Comparison of ENCODE assay signal across 27 cellular contexts in genomic region chrX:48981178-48981577, GRCh38. TPM values are rescaled to one million over a fixed set of nuclear protein-coding genes. Genes with fewer than 3 reads are reported as not detected.
DNase-seq lines count a peak whose midpoint lies in the region; ATAC-seq, FAIRE-seq and TF ChIP-seq lines count a peak whose summit lies in the region.
"Had no signal": no experiment of that assay in that cellular context is flagged by ENCODE, and none has a peak within 500 bp of the region (broad histone marks: within the 10 kb centered on the region; RNA-seq: fewer than 3 reads in every experiment).

No MANE protein-coding gene starts in this region.

- H3K4me3 ChIP-seq in A549 (no peak overlapping the region), NT2/D1 (ENCODE audit: insufficient read length, low read depth) (no peak overlapping the region), neuronal stem cell (ENCODE audit: low read length in 2 of 2) (no peak overlapping the region), aorta (ENCODE audit: low read length in 2 of 2) (no peak overlapping the region)
- H3K4me3 ChIP-seq: BLaER1, GM12878 had no signal

- no peak overlapping the region for H3K14ac ChIP-seq in neuronal stem cell (ENCODE audit: low read length)

- peaks cover 33% of the 10 kb centered on the region for H3K36me3 Mint-ChIP-seq in mesothelial cell of epicardium

- H2AFZ ChIP-seq in neuronal stem cell (ENCODE audit: low read length) = no peak overlapping the region

- no peak overlapping the region for H3K23ac ChIP-seq in neuronal stem cell (ENCODE audit: low read depth, low read length, poor library complexity)

- H3K27ac Mint-ChIP-seq in mesothelial cell of epicardium = no peak overlapping the region
- H3K27ac Mint-ChIP-seq: CD4-positive, CD25-positive, alpha-beta regulatory T cell had no signal

- no peak overlapping the region for H2BK15ac ChIP-seq in neuronal stem cell (ENCODE audit: low read length)

- no peak overlapping the region for H2BK5ac ChIP-seq in neuronal stem cell (ENCODE audit: low read length)

- H3K36me3 ChIP-seq in NT2/D1 (ENCODE audit: insufficient read depth, insufficient read length, low read length) = peaks cover 68% of the 10 kb centered on the region
- H3K36me3 ChIP-seq in neuronal stem cell (replicated peaks in 1 of 2; ENCODE audit: control insufficient read depth in 2 of 2, insufficient read depth in 2 of 2, low read length in 2 of 2) = peaks cover 30 to 69% of the 10 kb centered on the region in 2 donors
- H3K36me3 ChIP-seq in aorta (ENCODE audit: control insufficient read depth in 1 of 2, insufficient read depth in 2 of 2, low read length in 1 of 2) = peaks cover 0 to 7% of the 10 kb centered on the region in 2 donors

- peak overlapping the region; percentile 17 for H3K9ac ChIP-seq in NT2/D1 (ENCODE audit: insufficient read length, low read depth)
- H3K9ac ChIP-seq in neuronal stem cell (ENCODE audit: low read depth, low read length, poor library complexity) = peak overlapping the region; percentile 44
- H3K9ac ChIP-seq: BLaER1 had no signal

- no peak overlapping the region for H4K91ac ChIP-seq in neuronal stem cell (ENCODE audit: low read depth, low read length, poor library complexity)

- no peak overlapping the region for H3K4me3 Mint-ChIP-seq in mesothelial cell of epicardium
- H3K4me3 Mint-ChIP-seq: CD14-positive monocyte; CD4-positive, alpha-beta memory T cell; CD8-positive, alpha-beta memory T cell had no signal

- ATAC-seq in A549 = peak; percentile 21 to 34; a peak in 3 of 6 replicates
- ATAC-seq in aorta (ENCODE audit: low FRiP score) = peak; percentile 38
- ATAC-seq in HG03039 (IDR thresholded peaks at IDR 0.05; ENCODE audit: unreplicated experiment) = no peak
- ATAC-seq: GM12878 had no signal

- no peaks in the 10 kb centered on the region for H3K4me1 ChIP-seq in A549
- H3K4me1 ChIP-seq in NT2/D1 (ENCODE audit: insufficient read depth, insufficient read length) = no peaks in the 10 kb centered on the region
- H3K4me1 ChIP-seq in neuronal stem cell (ENCODE audit: control insufficient read depth in 2 of 2, insufficient read depth in 1 of 2, low read depth in 1 of 2, low read length in 2 of 2) = no peaks in the 10 kb centered on the region
- no peaks in the 10 kb centered on the region for H3K4me1 ChIP-seq in aorta (ENCODE audit: control insufficient read depth in 1 of 2, insufficient read depth in 2 of 2, low read length in 2 of 2)
- H3K4me1 ChIP-seq: BE2C, BLaER1 had no signal

- no peaks in the 10 kb centered on the region for H3K79me1 ChIP-seq in neuronal stem cell (ENCODE audit: low read depth, low read length)

- intact Hi-C loops in aorta (cut with DNase I) = no loop called here

- FAIRE-seq in A549 (lab: Jason Lieb, UNC) = no peak
- FAIRE-seq: GM12878, GM12892, GM18507 had no signal

- H3K27ac ChIP-seq in A549 = no peak overlapping the region
- H3K27ac ChIP-seq in neuronal stem cell (replicated peaks; ENCODE audit: low read length) = no peak overlapping the region
- H3K27ac ChIP-seq in aorta (ENCODE audit: low read depth in 1 of 2, low read length in 2 of 2) = no peak overlapping the region
- H3K27ac ChIP-seq: 22Rv1, BLaER1 had no signal

- TF ChIP-seq CTCF in A549 (IDR thresholded peaks at IDR 0.05) = no peak
- no peak for TF ChIP-seq CTCF in mesothelial cell of epicardium (IDR thresholded peaks at IDR 0.05; ENCODE audit: unreplicated experiment)

- H3K4me2 ChIP-seq in A549 (no peak overlapping the region), neuronal stem cell (ENCODE audit: insufficient read depth, low read length, poor library complexity, severe bottlenecking) (no peak overlapping the region)
- H3K4me2 ChIP-seq: BLaER1 had no signal

- H2AK5ac ChIP-seq in neuronal stem cell (ENCODE audit: low read depth, low read length) = no peak overlapping the region

- no peak for TF ChIP-seq RAD21 in A549 (conservative IDR thresholded peaks at IDR 0.05 in 1 of 2, IDR thresholded peaks at IDR 0.05 in 1 of 2)

- H3K27me3 Mint-ChIP-seq in mesothelial cell of epicardium (ENCODE audit: low read depth) = no peaks in the 10 kb centered on the region
- H3K27me3 Mint-ChIP-seq: CD4-positive, alpha-beta memory T cell; CD4-positive, CD25-positive, alpha-beta regulatory T cell had no signal

- DNase-seq in A549 (ENCODE audit: low read depth in 1 of 2, low spot score in 1 of 2) (no peak), NT2/D1 (ENCODE audit: low read depth, low spot score) (no peak), neuronal stem cell (ENCODE audit: low spot score) (no peak), aorta (peak in 1 of 2 donors; percentile 47), mesothelial cell of epicardium (ENCODE audit: low spot score in 2 of 2, unreplicated experiment in 2 of 2) (no peak), islet precursor cell (no peak)
- DNase-seq: ACHN; BE2C; C1 segment of cervical spinal cord; CD4-positive, alpha-beta memory T cell; CD4-positive, CD25-positive, alpha-beta regulatory T cell; CD8-positive, alpha-beta memory T cell; COR-L47; DMS 273 treated with DMSO at 0.1 percent for 48 hours; DMS153; DMS53; DMS79; DND-41; EL; GDM1 had no signal

- H2BK12ac ChIP-seq in neuronal stem cell (ENCODE audit: low read length) = no peak overlapping the region

- no peak for TF ChIP-seq POLR2A in A549 (IDR thresholded peaks at IDR 0.05; ENCODE audit: low read length)

- CTCF ChIA-PET in A549 (lab: Yijun Ruan, JAX) = interaction anchor here (2.7 kb wide), 1 partner anchor 8 kb away, joined by 13 read pairs; the partner anchor contains the start of gene KCND1

- no peaks in the 10 kb centered on the region for H3K27me3 ChIP-seq in NT2/D1 (ENCODE audit: insufficient read depth, insufficient read length)
- H3K27me3 ChIP-seq in neuronal stem cell (ENCODE audit: control insufficient read depth in 3 of 3, insufficient read depth in 3 of 3, low read depth in 1 of 3, low read length in 3 of 3) = peaks cover 0 to 4% (median 0%) of the 10 kb centered on the region in 3 experiments
- no peaks in the 10 kb centered on the region for H3K27me3 ChIP-seq in aorta (ENCODE audit: control insufficient read depth in 1 of 2, insufficient read depth in 2 of 2, low read length in 1 of 2)
- H3K27me3 ChIP-seq: BE2C had no signal

- POLR2A ChIA-PET in A549 (lab: Yijun Ruan, JAX) = no interaction called here

- no peak overlapping the region for H3K4ac ChIP-seq in neuronal stem cell (ENCODE audit: low read length)

- H3K4me1 Mint-ChIP-seq in mesothelial cell of epicardium = no peaks in the 10 kb centered on the region
- H3K4me1 Mint-ChIP-seq: CD14-positive monocyte; CD4-positive, alpha-beta memory T cell; CD4-positive, CD25-positive, alpha-beta regulatory T cell; CD8-positive, alpha-beta memory T cell had no signal

- 97% methylated on average over 5 of the region's 10 CpGs for WGBS in A549 (ENCODE audit: missing lambda C conversion rate)
- no CpG with 5 or more reads among the region's 10 CpGs for WGBS in neuronal stem cell (ENCODE audit: extremely low coverage in 2 of 2, insufficient read length in 2 of 2, insufficient replicate concordance in 1 of 2), 2 donors
- WGBS in aorta, 2 donors = 80 to 95% methylated on average over 10 of the region's 10 CpGs

- no peak overlapping the region for H2BK120ac ChIP-seq in neuronal stem cell (ENCODE audit: low read depth, low read length)

- no peak for TF ChIP-seq EP300 in A549 (IDR thresholded peaks at IDR 0.05)

- H3K18ac ChIP-seq in neuronal stem cell (ENCODE audit: low read length) = no peak overlapping the region

- H4K8ac ChIP-seq in neuronal stem cell (ENCODE audit: low read depth, low read length) = no peak overlapping the region

- peaks cover 12% of the 10 kb centered on the region for H3K9me3 Mint-ChIP-seq in mesothelial cell of epicardium
- H3K9me3 Mint-ChIP-seq: CD4-positive, alpha-beta memory T cell; CD8-positive, alpha-beta memory T cell had no signal

- H3K9me3 ChIP-seq in A549 (no peaks in the 10 kb centered on the region), NT2/D1 (ENCODE audit: insufficient read depth, low read length) (no peaks in the 10 kb centered on the region), neuronal stem cell (replicated peaks in 1 of 2; ENCODE audit: control insufficient read depth in 2 of 2, insufficient read depth in 1 of 2, low read depth in 1 of 2, low read length in 2 of 2) (no peaks in the 10 kb centered on the region), aorta (ENCODE audit: control insufficient read depth, low read length) (no peaks in the 10 kb centered on the region)
- H3K9me3 ChIP-seq: BE2C, BLaER1 had no signal

TF ChIP-seq in A549, 52 proteins besides CTCF, POLR2A, EP300 and RAD21 (continues in another document):
- TF ChIP-seq FOSB (CRISPR knock-in tag; IDR thresholded peaks at IDR 0.05) = no peak
- no peak for TF ChIP-seq PHF8 (IDR thresholded peaks at IDR 0.05; ENCODE audit: borderline replicate concordance, low read depth)

RNA-seq across cellular contexts. Expression of gene KCND1, which starts 9.5 kb away (rescaled TPM):
- polyA plus RNA-seq in A549 (2011; rRNA removed) (0.59 and 1.1 TPM in 2 replicates), A549 (2017; fragmentation: RNase III; extraction: RNeasy Plus Mini Kit Qiagen cat#74134 plus additional on column Dnase treatment) (0.69 to 0.79 TPM (median 0.77 TPM) in 3 replicates), aorta (1 to 10 TPM in 1 of 2 donors, under 1 TPM in 1; 0.88 to 2.8 TPM)
- 0.65 and 1.1 TPM in 2 replicates for polyA plus RNA-seq in A549 (2012; cell fraction: cytosol; rRNA removed)
- 8.6 and 9.5 TPM in 2 replicates for polyA plus RNA-seq in A549 (2012; cell fraction: nucleus; rRNA removed)
- polyA minus RNA-seq in A549 (2011; rRNA and poly(A)+ RNA removed) = 0.29 and 0.50 TPM in 2 replicates
- polyA plus RNA-seq in neuronal stem cell (2013, experiment 1 of 2) = 2.0 TPM
- polyA plus RNA-seq in neuronal stem cell (2013, experiment 2 of 2) = 1.9 TPM
- total RNA-seq in aorta (1 to 10 TPM; 3.4 to 4.8 TPM), mesothelial cell of epicardium (5.1 to 6.1 TPM (median 5.6 TPM) in 3 replicates)
- polyA plus RNA-seq: CD14-positive monocyte had no signal

RNA-seq across cellular contexts. Expression of gene GRIPAP1, which starts 20.9 kb away (rescaled TPM):
- polyA plus RNA-seq in A549 (2011; rRNA removed) (33.7 and 35.1 TPM in 2 replicates), A549 (2017; fragmentation: RNase III; extraction: RNeasy Plus Mini Kit Qiagen cat#74134 plus additional on column Dnase treatment) (27.7 to 36.2 TPM (median 34.3 TPM) in 3 replicates), aorta (10 to 100 TPM; 17.3 to 37.2 TPM)
- polyA plus RNA-seq in A549 (2012; cell fraction: cytosol; rRNA removed) = 25.6 and 29.1 TPM in 2 replicates
- polyA plus RNA-seq in A549 (2012; cell fraction: nucleus; rRNA removed) = 66.7 and 82.8 TPM in 2 replicates
- 21.4 and 21.9 TPM in 2 replicates for polyA minus RNA-seq in A549 (2011; rRNA and poly(A)+ RNA removed)
- polyA plus RNA-seq in neuronal stem cell (2013, experiment 1 of 2) = 22.5 TPM
- polyA plus RNA-seq in neuronal stem cell (2013, experiment 2 of 2) = 21.8 TPM
- total RNA-seq in aorta (10 to 100 TPM; 46.1 to 53.7 TPM), mesothelial cell of epicardium (64.4 to 69.7 TPM (median 68.4 TPM) in 3 replicates)

RNA-seq across cellular contexts. Expression of gene OTUD5, which starts 23.8 kb away (rescaled TPM):
- polyA plus RNA-seq in A549 (2011; rRNA removed) (57.7 and 65.6 TPM in 2 replicates), A549 (2017; fragmentation: RNase III; extraction: RNeasy Plus Mini Kit Qiagen cat#74134 plus additional on column Dnase treatment) (42.5 to 48.2 TPM (median 45.9 TPM) in 3 replicates), aorta (10 to 100 TPM; 26.4 to 50.6 TPM)
- polyA plus RNA-seq in A549 (2012; cell fraction: cytosol; rRNA removed) = 49.8 and 52.3 TPM in 2 replicates
- 94.0 and 113 TPM in 2 replicates for polyA plus RNA-seq in A549 (2012; cell fraction: nucleus; rRNA removed)
- 53.4 and 57.2 TPM in 2 replicates for polyA minus RNA-seq in A549 (2011; rRNA and poly(A)+ RNA removed)
- 40.8 TPM for polyA plus RNA-seq in neuronal stem cell (2013, experiment 1 of 2)
- polyA plus RNA-seq in neuronal stem cell (2013, experiment 2 of 2) = 40.9 TPM
- total RNA-seq in aorta (10 to 100 TPM; 37.4 to 47.5 TPM), mesothelial cell of epicardium (64.4 to 66.0 TPM (median 64.5 TPM) in 3 replicates)
